Comparison of ENCODE assay signal across 33 cellular contexts in genomic region chrX:32176510-32176909, GRCh38.
"Had no signal": no experiment of that assay in that cellular context is flagged by ENCODE, and none has a peak within 500 bp of the region (broad histone marks: within the 10 kb centered on the region; RNA-seq: fewer than 3 reads in every experiment).

No MANE protein-coding gene starts in this region.

- H3K27ac ChIP-seq: adrenal gland, cardiac muscle cell, VCaP had no signal

- H3K36me3 ChIP-seq: adrenal gland, cardiac muscle cell had no signal

- FAIRE-seq: bronchial epithelial cell, TTC549 had no signal

- ATAC-seq: activated CD8-positive, alpha-beta T cell treated with anti-CD3 and anti-CD28 coated beads for 36 hours; activated naive CD4-positive, alpha-beta T cell treated with anti-CD3 and anti-CD28 coated beads, Interleukin-2, amount 50 U/mL, for 72 hours; activated T-cell treated with anti-CD3 and anti-CD28 coated beads, Interleukin-2, amount 50 U/mL, for 4 hours; activated T-cell treated with anti-CD3 and anti-CD28 coated beads, Interleukin-2, amount 50 U/mL, for 72 hours; activated T-helper 17 cell treated with anti-CD3 and anti-CD28 coated beads, Interleukin-2, amount 50 U/mL, for 72 hours had no signal

- H3K9me3 ChIP-seq: adrenal gland had no signal

- DNase-seq: activated B cell treated with CpG ODN at 0.5 μM for 24 hours; activated CD4-positive, alpha-beta memory T cell treated with anti-CD3 and anti-CD28 coated beads for 36 hours; activated CD4-positive, alpha-beta T cell treated with anti-CD3 and anti-CD28 coated beads for 4 hours; activated CD4-positive, alpha-beta T cell treated with anti-CD3 and anti-CD28 coated beads, Interleukin-2, amount 10 ng/mL, durations not matched to agents 24 days and 14 days; activated CD4-positive, alpha-beta T cell treated with anti-CD3 and anti-CD28 coated beads, Interleukin-2, amount 50 U/mL, for 1 hour; activated CD4-positive, alpha-beta T cell treated with anti-CD3 and anti-CD28 coated beads, Interleukin-2, amount 50 U/mL, for 4 hours; activated CD4-positive, CD25-positive, alpha-beta regulatory T cell treated with anti-CD3 and anti-CD28 coated beads, Interleukin-2, amount 50 U/mL, for 72 hours; activated CD8-positive, alpha-beta memory T cell treated with anti-CD3 and anti-CD28 coated beads, Interleukin-2, amount 50 U/mL, for 4 hours; activated CD8-positive, alpha-beta T cell treated with anti-CD3 and anti-CD28 coated beads for 36 hours; activated effector memory CD4-positive, alpha-beta T cell treated with anti-CD3 and anti-CD28 coated beads, Interleukin-2, amount 50 U/mL, for 16 hours; activated gamma-delta T cell treated with Interleukin-2 at 50 U/mL for 16 hours; activated naive CD4-positive, alpha-beta T cell; activated naive CD4-positive, alpha-beta T cell treated with anti-CD3 and anti-CD28 coated beads for 36 hours; activated naive CD4-positive, alpha-beta T cell treated with anti-CD3 and anti-CD28 coated beads, Interleukin-2, amount 50 U/mL, for 16 hours; activated naive CD8-positive, alpha-beta T cell treated with anti-CD3 and anti-CD28 coated beads for 36 hours; activated T-cell treated with anti-CD3 and anti-CD28 coated beads for 4 hours; activated T-cell treated with anti-CD3 and anti-CD28 coated beads, Interleukin-2, amount 50 U/mL, for 1 hour; activated T-cell treated with anti-CD3 and anti-CD28 coated beads, Interleukin-2, amount 50 U/mL, for 4 hours; activated T-cell treated with anti-CD3 and anti-CD28 coated beads, Interleukin-2, amount 50 U/mL, for 72 hours; adrenal gland; amniotic stem cell; aorta; caudate nucleus; cerebellar nuclear complex; T-helper 1 cell; T-helper 2 cell; T-helper 9 cell had no signal

- H3K27me3 ChIP-seq: adrenal gland, cardiac muscle cell had no signal

- H3K4me1 ChIP-seq: adrenal gland had no signal

- H3K4me3 ChIP-seq: adrenal gland, cardiac muscle cell had no signal
